Comparison of ENCODE assay signal across 8 cellular contexts in the genomic region with DNA sequence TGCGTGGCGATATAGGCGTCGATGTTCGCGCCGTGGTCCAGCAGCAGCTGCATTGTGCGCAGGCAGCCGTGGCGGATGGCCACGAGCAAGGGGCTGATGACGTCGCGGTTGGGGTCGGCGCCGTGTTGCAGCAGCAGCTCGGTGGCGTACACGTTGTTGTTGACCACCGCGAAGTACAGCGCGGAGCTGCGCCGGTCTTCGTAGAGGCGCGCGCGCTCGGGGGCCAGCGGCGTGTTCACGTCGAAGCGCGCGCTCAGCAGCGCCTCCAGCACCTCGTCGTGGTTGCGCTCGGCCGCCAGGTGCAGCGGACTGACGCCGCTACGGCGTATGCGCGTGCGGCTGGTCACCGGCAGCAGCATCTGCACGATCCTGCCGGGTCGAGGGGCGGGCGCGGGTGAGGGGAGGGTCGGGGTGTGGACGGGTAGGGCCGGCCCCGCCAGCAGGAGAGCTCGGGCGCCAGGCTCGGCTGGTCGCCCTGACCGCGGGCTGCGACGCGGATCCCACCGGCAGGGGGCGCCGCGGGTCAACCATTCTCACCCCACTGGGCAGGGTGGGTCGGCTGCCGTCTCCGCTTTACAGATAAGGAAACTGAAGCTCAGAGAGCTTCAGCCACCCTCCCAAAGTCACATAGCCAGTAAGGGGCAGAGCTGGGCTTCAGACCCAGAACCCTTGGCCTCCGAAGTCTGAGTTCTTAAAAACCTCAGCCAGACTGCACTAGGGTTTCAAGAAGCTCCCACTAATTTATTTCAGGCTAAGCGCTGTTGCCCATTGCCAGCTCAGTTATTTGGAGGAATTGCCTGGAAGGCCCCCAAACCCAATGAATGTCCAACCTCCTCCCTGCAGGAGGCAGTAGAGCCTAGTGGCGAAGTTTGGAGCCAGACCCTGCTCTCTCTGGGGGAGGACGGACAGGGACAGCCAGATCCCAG. TPM values are rescaled to one million over a fixed set of nuclear protein-coding genes. Genes with fewer than 3 reads are reported as not detected.
DNase-seq lines count a peak whose midpoint lies in the region; ATAC-seq, FAIRE-seq and TF ChIP-seq lines count a peak whose summit lies in the region.

No MANE protein-coding gene starts in this region.

- peak; percentile 66 for ATAC-seq in HG03378 (IDR thresholded peaks at IDR 0.05; ENCODE audit: unreplicated experiment)
- peak; percentile 71 for ATAC-seq in Right ventricle myocardium inferior

- no peak overlapping the region for H3K27ac Mint-ChIP-seq in activated naive CD4-positive, alpha-beta T cell treated with anti-CD3 and anti-CD28 coated beads for 36 hours
- H3K27ac Mint-ChIP-seq in type B pancreatic cell, result no peak overlapping the region

- CTCF ChIA-PET in BJ (lab: Yijun Ruan, JAX), result interaction anchor here (0.7 to 16.0 kb wide), 44 partner anchors 9 to 285 kb away, joined by 3 to 387 read pairs (median 6); a partner anchor contains a TSS
- CTCF ChIA-PET in activated naive CD4-positive, alpha-beta T cell treated with anti-CD3 and anti-CD28 coated beads for 36 hours (lab: Charles Lee), result interaction anchor here (0.6 to 12.8 kb wide), 40 partner anchors 9 to 285 kb away, joined by 3 to 384 read pairs (median 5); a partner anchor contains a TSS

- H4K12ac ChIP-seq in trophoblast cell (ENCODE audit: low read depth, low read length), result no peak overlapping the region

- H3K18ac ChIP-seq in trophoblast cell (ENCODE audit: low read length), result no peak overlapping the region

- peak overlapping the region; percentile 23; the same call in 1 of the 2 replicates for H3K4me3 ChIP-seq in BJ (ENCODE audit: low read depth, low read length)
- peak overlapping the region; percentile 64 for H3K4me3 ChIP-seq in trophoblast cell (ENCODE audit: low read depth, low read length)

- H4K8ac ChIP-seq in trophoblast cell (ENCODE audit: low read depth, low read length), result no peak overlapping the region

- H2BK5ac ChIP-seq in trophoblast cell (ENCODE audit: low read depth, low read length, poor library complexity), result no peak overlapping the region

- H2AK5ac ChIP-seq in trophoblast cell (ENCODE audit: low read length), result no peak overlapping the region

- peak; percentile 87 for FAIRE-seq in GM19239 (lab: Jason Lieb, UNC)

- no peak overlapping the region for H2AFZ ChIP-seq in trophoblast cell (ENCODE audit: insufficient read depth, low read length, poor library complexity)

- POLR2A ChIA-PET in BJ (lab: Charles Lee), result no interaction called here

- TF ChIP-seq CTCF in BJ (IDR thresholded peaks at IDR 0.05; ENCODE audit: insufficient read depth, low read depth, low read length), result peak; percentile 64
- peak; percentile 100 for TF ChIP-seq CTCF in type B pancreatic cell (conservative IDR thresholded peaks at IDR 0.05)

- peaks cover 5 to 7% of the 10 kb centered on the region in 2 experiments for H3K4me1 ChIP-seq in trophoblast cell (ENCODE audit: control insufficient read depth in 1 of 2, insufficient read depth in 2 of 2, low read length in 2 of 2)

- H2BK12ac ChIP-seq in trophoblast cell (ENCODE audit: low read length), result no peak overlapping the region

- no peak overlapping the region for H3K9ac ChIP-seq in trophoblast cell (ENCODE audit: low read length)

- H3K27me3 ChIP-seq in BJ (ENCODE audit: control insufficient read depth, insufficient read depth, low read length) (peaks cover 10% of the 10 kb centered on the region), trophoblast cell (ENCODE audit: insufficient read depth, low read length) (peaks cover 8% of the 10 kb centered on the region)

- H3K36me3 ChIP-seq in BJ (ENCODE audit: control insufficient read depth, insufficient read depth, low read length), result no peaks in the 10 kb centered on the region
- no peaks in the 10 kb centered on the region for H3K36me3 ChIP-seq in trophoblast cell (ENCODE audit: control insufficient read depth in 1 of 2, insufficient read depth in 2 of 2, low read length in 2 of 2)

- peak overlapping the region; percentile 57 for H3K4me3 Mint-ChIP-seq in activated naive CD4-positive, alpha-beta T cell treated with anti-CD3 and anti-CD28 coated beads for 36 hours
- peak overlapping the region; percentile 55 for H3K4me3 Mint-ChIP-seq in type B pancreatic cell

- H3K14ac ChIP-seq in trophoblast cell (ENCODE audit: low read length), result no peak overlapping the region

- no peak overlapping the region for H2BK120ac ChIP-seq in trophoblast cell (ENCODE audit: insufficient read depth, low read length, poor library complexity)

- H3K79me2 ChIP-seq in trophoblast cell (ENCODE audit: control insufficient read depth, insufficient read depth, low read length, poor library complexity), result no peaks in the 10 kb centered on the region

- no peaks in the 10 kb centered on the region for H3K9me3 Mint-ChIP-seq in activated naive CD4-positive, alpha-beta T cell treated with anti-CD3 and anti-CD28 coated beads for 36 hours
- H3K9me3 Mint-ChIP-seq in type B pancreatic cell, result no peaks in the 10 kb centered on the region

- peaks cover 4% of the 10 kb centered on the region for H3K9me3 ChIP-seq in trophoblast cell (ENCODE audit: insufficient read depth, low read depth, low read length)

- no peak overlapping the region for H3K23ac ChIP-seq in trophoblast cell (ENCODE audit: low read length)

- H3K4me1 Mint-ChIP-seq in activated naive CD4-positive, alpha-beta T cell treated with anti-CD3 and anti-CD28 coated beads for 36 hours (ENCODE audit: low read depth), result peaks cover 7% of the 10 kb centered on the region
- H3K4me1 Mint-ChIP-seq in type B pancreatic cell (ENCODE audit: unreplicated experiment), result peaks cover 9% of the 10 kb centered on the region

- no peak overlapping the region for H3K4ac ChIP-seq in trophoblast cell (ENCODE audit: low read depth, low read length)

- H3K36me3 Mint-ChIP-seq in activated naive CD4-positive, alpha-beta T cell treated with anti-CD3 and anti-CD28 coated beads for 36 hours (ENCODE audit: low read depth), result no peaks in the 10 kb centered on the region
- H3K36me3 Mint-ChIP-seq in type B pancreatic cell, result no peaks in the 10 kb centered on the region

- peaks cover 19% of the 10 kb centered on the region for H3K27me3 Mint-ChIP-seq in activated naive CD4-positive, alpha-beta T cell treated with anti-CD3 and anti-CD28 coated beads for 36 hours (ENCODE audit: low read depth)
- peaks cover 49% of the 10 kb centered on the region for H3K27me3 Mint-ChIP-seq in type B pancreatic cell

- H3K27ac ChIP-seq in trophoblast cell (ENCODE audit: low read depth, low read length), result no peak overlapping the region

- no peak overlapping the region for H4K91ac ChIP-seq in trophoblast cell (ENCODE audit: low read depth, low read length)

- intact Hi-C loops in activated naive CD4-positive, alpha-beta T cell treated with anti-CD3 and anti-CD28 coated beads for 36 hours (cut with micrococcal nuclease), result loop anchor here (1.0 to 2.0 kb wide), 4 partner anchors 31 to 197 kb away; a partner anchor contains a TSS
- intact Hi-C loops in Right ventricle myocardium inferior (cut with DNase I), result loop anchor here (2.0 kb wide), 1 partner anchor 61 kb away; no protein-coding TSS in a partner anchor

- no peaks in the 10 kb centered on the region for H3K79me1 ChIP-seq in trophoblast cell (ENCODE audit: low read length)

- no CpG with 5 or more reads among the region's 84 CpGs for WGBS in trophoblast cell (ENCODE audit: extremely low coverage, insufficient coverage, insufficient read length)

- DNase-seq in BJ (ENCODE audit: low read depth) (no peak), GM19239 (ENCODE audit: insufficient read length, low spot score) (peak; percentile 94), SHP77 (lab: John Stamatoyannopoulos, UW) (peak; percentile 34 to 41), Right ventricle myocardium inferior (ENCODE audit: missing footprints) (peak; percentile 91), trophoblast cell (peak; percentile 50 to 78), type B pancreatic cell (ENCODE audit: extremely low spot score, unreplicated experiment) (peak; percentile 90)
- peak; percentile 92 for DNase-seq in activated naive CD4-positive, alpha-beta T cell treated with anti-CD3 and anti-CD28 coated beads for 36 hours

- peak overlapping the region; percentile 76 for H3K4me2 ChIP-seq in trophoblast cell (ENCODE audit: low read length)

RNA-seq across cellular contexts. Expression of a gene that starts 12.4 kb away (rescaled TPM):
- polyA plus RNA-seq in BJ (2011; rRNA removed), result not detected in 2 replicates
- polyA minus RNA-seq in BJ (2011; rRNA and poly(A)+ RNA removed), result not detected in 2 replicates
- not detected for total RNA-seq in activated naive CD4-positive, alpha-beta T cell treated with anti-CD3 and anti-CD28 coated beads for 36 hours
- not detected for total RNA-seq in Right ventricle myocardium inferior
- 0.04 TPM in 1 of 2 replicates, not detected in the other for polyA plus RNA-seq in trophoblast cell (2013)
- total RNA-seq in type B pancreatic cell (ENCODE audit: low replicate concordance), result 1.2 TPM in 1 of 2 replicates, not detected in the other

RNA-seq across cellular contexts. Expression of a gene that starts 36.8 kb away (rescaled TPM):
- polyA plus RNA-seq in BJ (2011; rRNA removed), result 0.06 TPM in 2 replicates
- 0.10 TPM in 1 of 2 replicates, not detected in the other for polyA minus RNA-seq in BJ (2011; rRNA and poly(A)+ RNA removed)
- total RNA-seq in activated naive CD4-positive, alpha-beta T cell treated with anti-CD3 and anti-CD28 coated beads for 36 hours, result 1 to 10 TPM; 2.4 to 2.5 TPM
- total RNA-seq in Right ventricle myocardium inferior, result 294 TPM
- 0.83 and 1.3 TPM in 2 replicates for polyA plus RNA-seq in trophoblast cell (2013)
- total RNA-seq in type B pancreatic cell (ENCODE audit: low replicate concordance), result 0.21 and 0.60 TPM in 2 replicates

RNA-seq across cellular contexts. Expression of a gene that starts 57.5 kb away (rescaled TPM):
- not detected in 2 replicates for polyA plus RNA-seq in BJ (2011; rRNA removed)
- not detected in 2 replicates for polyA minus RNA-seq in BJ (2011; rRNA and poly(A)+ RNA removed)
- not detected for total RNA-seq in activated naive CD4-positive, alpha-beta T cell treated with anti-CD3 and anti-CD28 coated beads for 36 hours
- total RNA-seq in Right ventricle myocardium inferior (0.84 TPM), type B pancreatic cell (ENCODE audit: low replicate concordance) (not detected in 2 replicates)
- 0.03 TPM in 1 of 2 replicates, not detected in the other for polyA plus RNA-seq in trophoblast cell (2013)

Comparison
In these comparisons a context has a peak if more than half of its experiments do, and no peak if none do; other contexts are left out.
1. RNA of a gene that starts 36.8 kb away (total RNA-seq): 294 TPM in Right ventricle myocardium inferior (single experiment); 2.4 to 2.5 TPM in activated naive CD4-positive, alpha-beta T cell treated with anti-CD3 and anti-CD28 coated beads for 36 hours and 0.21 to 0.60 TPM in type B pancreatic cell; every median in the first group is over 10 times any median in the second.